Comparison of ENCODE assay signal across 15 cellular contexts in genomic region chr11:23859087-23859486, GRCh38.
"Had no signal": no experiment of that assay in that cellular context is flagged by ENCODE, and none has a peak within 500 bp of the region (broad histone marks: within the 10 kb centered on the region; RNA-seq: fewer than 3 reads in every experiment).

No MANE protein-coding gene starts in this region.

- H3K27me3 ChIP-seq: heart left ventricle, ovary, thyroid gland, upper lobe of right lung had no signal

- H3K4me3 ChIP-seq: heart left ventricle, ovary, prostate gland, thyroid gland, upper lobe of right lung had no signal

- ATAC-seq: activated CD8-positive, alpha-beta T cell treated with anti-CD3 and anti-CD28 coated beads, Interleukin-2, amount 10 ng/mL, durations not matched to agents 7 days and 5 days; heart left ventricle; left colon; natural killer cell treated with Interleukin-12 subunit alpha and Interleukin-12 subunit beta and Interleukin-15 and Interleukin-18, amount 100 ng/mL, for 72 hours; upper lobe of right lung had no signal

- H3K9me3 ChIP-seq: ovary, prostate gland, thyroid gland, upper lobe of right lung had no signal

- H3K36me3 ChIP-seq: heart left ventricle, ovary, prostate gland, thyroid gland, upper lobe of right lung, WERI-Rb-1 had no signal

- H3K27ac ChIP-seq: heart left ventricle, ovary, prostate gland, thyroid gland, upper lobe of right lung, WERI-Rb-1 had no signal

- DNase-seq: activated CD4-positive, alpha-beta T cell treated with anti-CD3 and anti-CD28 coated beads, Interleukin-2, amount 10 ng/mL, durations not matched to agents 7 days and 5 days; activated CD4-positive, CD25-positive, alpha-beta regulatory T cell treated with anti-CD3 and anti-CD28 coated beads, Interleukin-2, amount 50 U/mL, for 72 hours; activated CD8-positive, alpha-beta T cell treated with anti-CD3 and anti-CD28 coated beads, Interleukin-2, amount 10 ng/mL, durations not matched to agents 7 days and 5 days; activated gamma-delta T cell; anterior cingulate cortex; heart left ventricle; left colon; ovary; stimulated activated CD4-positive, alpha-beta T cell treated with anti-CD3 and anti-CD28 coated beads, Interleukin-4, amount 100 ng/mL, for 1 hour; substantia nigra; thyroid gland; upper lobe of right lung; WERI-Rb-1 had no signal

- H3K4me1 ChIP-seq: heart left ventricle, prostate gland, thyroid gland, upper lobe of right lung had no signal
